ENCODE assay signal across 8 cellular contexts in the genomic region with DNA sequence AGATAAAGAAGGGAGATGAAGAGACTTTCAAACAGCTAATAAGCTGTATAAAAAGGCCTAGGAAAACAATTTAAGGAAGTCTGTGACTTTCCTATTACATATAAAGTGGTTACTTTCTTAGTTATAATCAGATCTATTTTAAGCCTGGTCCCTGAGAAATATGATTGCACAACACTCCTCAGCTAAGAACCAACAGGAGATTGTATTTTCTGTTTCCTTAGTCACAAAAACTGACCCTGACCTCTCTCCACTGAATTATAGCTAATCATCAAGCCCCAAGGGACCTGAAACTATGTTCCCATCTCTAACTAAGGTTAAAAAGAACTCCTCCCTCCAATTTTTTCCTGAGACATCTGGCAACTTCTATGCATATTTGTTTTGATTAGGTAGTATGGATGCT.
A peak's percentile ranks its signal among the peaks of the same experiment; 100 is the strongest.
DNase-seq lines count a peak whose midpoint lies in the region; ATAC-seq and TF ChIP-seq lines count a peak whose summit lies in the region.

No MANE protein-coding gene starts in this region.

- H3K4me3 Mint-ChIP-seq in chondrocyte (ENCODE audit: unreplicated experiment), result no peak overlapping the region
- no peak overlapping the region for H3K4me3 Mint-ChIP-seq in memory B cell
- no peak overlapping the region for H3K4me3 Mint-ChIP-seq in Caco-2 (ENCODE audit: unreplicated experiment)

- H3K9me3 Mint-ChIP-seq in chondrocyte (ENCODE audit: low read depth) (no peaks in the 10 kb centered on the region), memory B cell (no peaks in the 10 kb centered on the region), Caco-2 (ENCODE audit: unreplicated experiment) (peaks cover 1% of the 10 kb centered on the region)

- TF ChIP-seq CTCF in A673 (conservative IDR thresholded peaks at IDR 0.05; ENCODE audit: low read depth, low read length), result no peak
- TF ChIP-seq CTCF in chondrocyte (IDR thresholded peaks at IDR 0.05), result no peak
- TF ChIP-seq CTCF in Caco-2 (IDR thresholded peaks at IDR 0.05; ENCODE audit: insufficient read depth in 1 of 2, low read depth in 1 of 2, low read length in 1 of 2, severe bottlenecking in 1 of 2, unreplicated experiment in 1 of 2), result no peak

- H3K4me3 ChIP-seq in A673 (ENCODE audit: low read depth, low read length, poor library complexity, severe bottlenecking) (no peak overlapping the region), Caco-2 (ENCODE audit: low read depth, low read length) (no peak overlapping the region)

- H3K4me1 ChIP-seq in A673 (ENCODE audit: insufficient read depth, low read length, poor library complexity, severe bottlenecking) (peaks cover 9% of the 10 kb centered on the region), Caco-2 (peaks cover 13% of the 10 kb centered on the region)

- POLR2A ChIA-PET in A673 (lab: Charles Lee; ENCODE audit: low non-redundant PET), result no interaction called here
- POLR2A ChIA-PET in Caco-2 (lab: Charles Lee), result no interaction called here

- H3K36me3 Mint-ChIP-seq in chondrocyte (ENCODE audit: low read depth) (peaks cover 29% of the 10 kb centered on the region), memory B cell (peaks cover 21% of the 10 kb centered on the region), Caco-2 (ENCODE audit: insufficient read depth, unreplicated experiment) (peaks cover 44% of the 10 kb centered on the region)

- H3K27me3 ChIP-seq in A673 (replicated peaks; ENCODE audit: insufficient read depth, low read depth, low read length, poor library complexity) (no peaks in the 10 kb centered on the region), Caco-2 (replicated peaks; ENCODE audit: control insufficient read depth, insufficient read depth, low read length) (no peaks in the 10 kb centered on the region)

- H3K9me3 ChIP-seq in A673 (ENCODE audit: low read depth, low read length, poor library complexity, severe bottlenecking) (no peaks in the 10 kb centered on the region), Caco-2 (no peaks in the 10 kb centered on the region)

- in situ Hi-C loops in KBM-7 (cut with MboI; ENCODE audit: low pct_unique_long_range_greater_than_20kb, low sequenced_read_pairs), result no loop called here

- H3K27me3 Mint-ChIP-seq in chondrocyte (ENCODE audit: low read depth) (no peaks in the 10 kb centered on the region), memory B cell (no peaks in the 10 kb centered on the region), Caco-2 (ENCODE audit: insufficient read depth, unreplicated experiment) (no peaks in the 10 kb centered on the region)

- no peak overlapping the region for H3K27ac ChIP-seq in A673 (ENCODE audit: low read depth, low read length, poor library complexity, severe bottlenecking)

- intact Hi-C loops in A673 (cut with micrococcal nuclease; ENCODE audit: unreplicated experiment), result no loop called here
- intact Hi-C loops in Caco-2 (cut with micrococcal nuclease; ENCODE audit: unreplicated experiment), result no loop called here

- CTCF ChIA-PET in A673 (lab: Charles Lee) (interaction anchor here (0.5 kb wide), 1 partner anchor 31 kb away, joined by 4 read pairs; no protein-coding TSS in a partner anchor), Caco-2 (lab: Charles Lee) (no interaction called here)

- BruUV-seq in A673 (replicated peaks; lab: Mats Ljungman, UMichigan), result no TSS peak
- no TSS peak for BruUV-seq in Caco-2 (replicated peaks; lab: Mats Ljungman, UMichigan)

- H3K27ac Mint-ChIP-seq in chondrocyte (ENCODE audit: unreplicated experiment) (peak overlapping the region; percentile 84), memory B cell (peak overlapping the region; percentile 15), Caco-2 (ENCODE audit: unreplicated experiment) (no peak overlapping the region)

- ATAC-seq in memory B cell (ENCODE audit: low read depth) (no peak), GM18519 (IDR thresholded peaks at IDR 0.05; ENCODE audit: low FRiP score, unreplicated experiment) (no peak)
- ATAC-seq in activated CD4-positive, CD25-positive, alpha-beta regulatory T cell treated with anti-CD3 and anti-CD28 coated beads, Interleukin-2, amount 50 U/mL, for 24 hours, result no peak

- peak; percentile 31 for DNase-seq in A673 (ENCODE audit: low spot score)
- peak; percentile 47 for DNase-seq in KBM-7
- no peak for DNase-seq in chondrocyte (ENCODE audit: low spot score)
- DNase-seq in memory B cell (ENCODE audit: low spot score in 2 of 2), result no peak
- no peak for DNase-seq in Caco-2
- DNase-seq in GM19240 (ENCODE audit: insufficient read length, low spot score), result no peak

- H3K36me3 ChIP-seq in A673 (ENCODE audit: insufficient read depth, low read length, poor library complexity, severe bottlenecking) (peaks cover 9% of the 10 kb centered on the region), Caco-2 (ENCODE audit: control insufficient read depth, insufficient read depth, low read length) (no peaks in the 10 kb centered on the region)

- H3K4me1 Mint-ChIP-seq in chondrocyte (ENCODE audit: low read depth), result peaks cover 30% of the 10 kb centered on the region
- H3K4me1 Mint-ChIP-seq in memory B cell, result no peaks in the 10 kb centered on the region
- peaks cover under 1% of the 10 kb centered on the region for H3K4me1 Mint-ChIP-seq in Caco-2 (ENCODE audit: low read depth, unreplicated experiment)

Comparison
In these comparisons a context has a peak if more than half of its experiments do, and no peak if none do; other contexts are left out.
1. DNase-seq: peak in A673 (single experiment) and KBM-7 (single experiment); none in chondrocyte (single experiment), memory B cell (0 of 2), Caco-2 (0 of 2) and GM19240 (single experiment).